1 cellular context compared by ENCODE assay signal in the genomic region with DNA sequence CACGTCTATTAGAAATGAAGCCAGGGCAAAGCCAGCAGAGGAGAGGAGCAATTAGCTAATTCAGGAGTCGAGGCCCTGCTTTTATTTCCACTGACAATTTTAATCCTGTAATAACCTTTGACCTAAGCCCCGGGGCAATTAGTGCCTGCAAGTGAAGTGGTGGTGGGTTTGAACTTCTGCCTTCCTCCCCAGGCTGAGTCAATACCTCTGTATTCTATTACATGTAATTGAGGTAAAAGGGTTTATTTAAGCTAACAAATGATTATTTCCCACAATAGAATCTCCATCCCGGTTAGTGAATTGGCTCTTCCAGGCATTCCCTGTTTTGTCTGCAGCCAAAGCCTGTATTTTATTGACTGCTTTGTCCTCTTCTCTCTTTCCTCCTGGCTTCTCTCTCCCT.
TF ChIP-seq lines count a peak whose summit lies in the region.

No MANE protein-coding gene starts in this region.

TF ChIP-seq in GM23338, 12 proteins besides CTCF, POLR2A, EP300 and RAD21 (continued from another document):
- TF ChIP-seq, protein P1, sequence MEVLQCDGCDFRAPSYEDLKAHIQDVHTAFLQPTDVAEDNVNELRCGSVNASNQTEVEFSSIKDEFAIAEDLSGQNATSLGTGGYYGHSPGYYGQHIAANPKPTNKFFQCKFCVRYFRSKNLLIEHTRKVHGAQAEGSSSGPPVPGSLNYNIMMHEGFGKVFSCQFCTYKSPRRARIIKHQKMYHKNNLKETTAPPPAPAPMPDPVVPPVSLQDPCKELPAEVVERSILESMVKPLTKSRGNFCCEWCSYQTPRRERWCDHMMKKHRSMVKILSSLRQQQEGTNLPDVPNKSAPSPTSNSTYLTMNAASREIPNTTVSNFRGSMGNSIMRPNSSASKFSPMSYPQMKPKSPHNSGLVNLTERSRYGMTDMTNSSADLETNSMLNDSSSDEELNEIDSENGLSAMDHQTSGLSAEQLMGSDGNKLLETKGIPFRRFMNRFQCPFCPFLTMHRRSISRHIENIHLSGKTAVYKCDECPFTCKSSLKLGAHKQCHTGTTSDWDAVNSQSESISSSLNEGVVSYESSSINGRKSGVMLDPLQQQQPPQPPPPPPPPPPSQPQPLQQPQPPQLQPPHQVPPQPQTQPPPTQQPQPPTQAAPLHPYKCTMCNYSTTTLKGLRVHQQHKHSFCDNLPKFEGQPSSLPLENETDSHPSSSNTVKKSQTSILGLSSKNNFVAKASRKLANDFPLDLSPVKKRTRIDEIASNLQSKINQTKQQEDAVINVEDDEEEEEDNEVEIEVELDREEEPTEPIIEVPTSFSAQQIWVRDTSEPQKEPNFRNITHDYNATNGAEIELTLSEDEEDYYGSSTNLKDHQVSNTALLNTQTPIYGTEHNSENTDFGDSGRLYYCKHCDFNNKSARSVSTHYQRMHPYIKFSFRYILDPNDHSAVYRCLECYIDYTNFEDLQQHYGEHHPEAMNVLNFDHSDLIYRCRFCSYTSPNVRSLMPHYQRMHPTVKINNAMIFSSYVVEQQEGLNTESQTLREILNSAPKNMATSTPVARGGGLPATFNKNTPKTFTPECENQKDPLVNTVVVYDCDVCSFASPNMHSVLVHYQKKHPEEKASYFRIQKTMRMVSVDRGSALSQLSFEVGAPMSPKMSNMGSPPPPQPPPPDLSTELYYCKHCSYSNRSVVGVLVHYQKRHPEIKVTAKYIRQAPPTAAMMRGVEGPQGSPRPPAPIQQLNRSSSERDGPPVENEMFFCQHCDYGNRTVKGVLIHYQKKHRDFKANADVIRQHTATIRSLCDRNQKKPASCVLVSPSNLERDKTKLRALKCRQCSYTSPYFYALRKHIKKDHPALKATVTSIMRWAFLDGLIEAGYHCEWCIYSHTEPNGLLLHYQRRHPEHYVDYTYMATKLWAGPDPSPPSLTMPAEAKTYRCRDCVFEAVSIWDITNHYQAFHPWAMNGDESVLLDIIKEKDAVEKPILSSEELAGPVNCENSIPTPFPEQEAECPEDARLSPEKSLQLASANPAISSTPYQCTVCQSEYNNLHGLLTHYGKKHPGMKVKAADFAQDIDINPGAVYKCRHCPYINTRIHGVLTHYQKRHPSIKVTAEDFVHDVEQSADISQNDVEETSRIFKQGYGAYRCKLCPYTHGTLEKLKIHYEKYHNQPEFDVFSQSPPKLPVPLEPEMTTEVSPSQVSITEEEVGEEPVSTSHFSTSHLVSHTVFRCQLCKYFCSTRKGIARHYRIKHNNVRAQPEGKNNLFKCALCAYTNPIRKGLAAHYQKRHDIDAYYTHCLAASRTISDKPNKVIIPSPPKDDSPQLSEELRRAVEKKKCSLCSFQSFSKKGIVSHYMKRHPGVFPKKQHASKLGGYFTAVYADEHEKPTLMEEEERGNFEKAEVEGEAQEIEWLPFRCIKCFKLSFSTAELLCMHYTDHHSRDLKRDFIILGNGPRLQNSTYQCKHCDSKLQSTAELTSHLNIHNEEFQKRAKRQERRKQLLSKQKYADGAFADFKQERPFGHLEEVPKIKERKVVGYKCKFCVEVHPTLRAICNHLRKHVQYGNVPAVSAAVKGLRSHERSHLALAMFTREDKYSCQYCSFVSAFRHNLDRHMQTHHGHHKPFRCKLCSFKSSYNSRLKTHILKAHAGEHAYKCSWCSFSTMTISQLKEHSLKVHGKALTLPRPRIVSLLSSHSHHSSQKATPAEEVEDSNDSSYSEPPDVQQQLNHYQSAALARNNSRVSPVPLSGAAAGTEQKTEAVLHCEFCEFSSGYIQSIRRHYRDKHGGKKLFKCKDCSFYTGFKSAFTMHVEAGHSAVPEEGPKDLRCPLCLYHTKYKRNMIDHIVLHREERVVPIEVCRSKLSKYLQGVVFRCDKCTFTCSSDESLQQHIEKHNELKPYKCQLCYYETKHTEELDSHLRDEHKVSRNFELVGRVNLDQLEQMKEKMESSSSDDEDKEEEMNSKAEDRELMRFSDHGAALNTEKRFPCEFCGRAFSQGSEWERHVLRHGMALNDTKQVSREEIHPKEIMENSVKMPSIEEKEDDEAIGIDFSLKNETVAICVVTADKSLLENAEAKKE (CRISPR knock-in tag; IDR thresholded peaks at IDR 0.05): no peak
- TF ChIP-seq ZNF331 (CRISPR knock-in tag; IDR thresholded peaks at IDR 0.05; ENCODE audit: low read depth): no peak
- TF ChIP-seq EZH2phosphoT487 (IDR thresholded peaks at IDR 0.05; ENCODE audit: unreplicated experiment): no peak
- TF ChIP-seq NANOG (IDR thresholded peaks at IDR 0.05; ENCODE audit: borderline replicate concordance): no peak
- no peak for TF ChIP-seq EZH2 (IDR thresholded peaks at IDR 0.05; ENCODE audit: low read depth, unreplicated experiment)
